Comparison of ENCODE assay signal across 9 cellular contexts in genomic region chr3:150765949-150766720, GRCh38. TPM values are rescaled to one million over a fixed set of nuclear protein-coding genes. Genes with fewer than 3 reads are reported as not detected.
A peak's percentile ranks its signal among the peaks of the same experiment; 100 is the strongest.
DNase-seq lines count a peak whose midpoint lies in the region; ATAC-seq and TF ChIP-seq lines count a peak whose summit lies in the region.
"Had no signal": no experiment of that assay in that cellular context is flagged by ENCODE, and none has a peak within 500 bp of the region (broad histone marks: within the 10 kb centered on the region; RNA-seq: fewer than 3 reads in every experiment).

No MANE protein-coding gene starts in this region.

- peaks cover 22% of the 10 kb centered on the region for H3K4me1 Mint-ChIP-seq in CD4-positive, alpha-beta T cell (ENCODE audit: low read depth)
- peaks cover 24% of the 10 kb centered on the region for H3K4me1 Mint-ChIP-seq in endodermal cell

- POLR2A ChIA-PET in CD4-positive, alpha-beta T cell (lab: Charles Lee): interaction anchor here (1.3 kb wide), 1 partner anchor 62 kb away, joined by 3 read pairs; the partner anchor contains the start of gene ERICH6

- no peaks in the 10 kb centered on the region for H3K27me3 Mint-ChIP-seq in CD4-positive, alpha-beta T cell
- peaks cover 10% of the 10 kb centered on the region for H3K27me3 Mint-ChIP-seq in endodermal cell (ENCODE audit: insufficient read depth)

- H3K9me3 ChIP-seq in CD4-positive, alpha-beta T cell (ENCODE audit: control insufficient read depth, low read length): no peaks in the 10 kb centered on the region
- no peaks in the 10 kb centered on the region for H3K9me3 ChIP-seq in endodermal cell (ENCODE audit: control insufficient read depth, low read length)

- intact Hi-C loops in CD4-positive, alpha-beta T cell (cut with DNase I, micrococcal nuclease): loop anchor here in 1 of 2 experiments (2.0 to 10.0 kb wide), 4 partner anchors 353 to 1641 kb away; partner anchors contain the start of genes HPS3, PFN2 and RNF13
- intact Hi-C loops in lower leg skin (cut with DNase I; ENCODE audit: low total_unique reads): no loop called here

- no peaks in the 10 kb centered on the region for H3K27me3 ChIP-seq in CD4-positive, alpha-beta T cell (ENCODE audit: control insufficient read depth, insufficient read depth, low read length)
- peaks cover 4% of the 10 kb centered on the region for H3K27me3 ChIP-seq in endodermal cell (ENCODE audit: control insufficient read depth, insufficient read depth, low read length, poor library complexity, severe bottlenecking)

- no peaks in the 10 kb centered on the region for H3K36me3 ChIP-seq in endodermal cell (ENCODE audit: control insufficient read depth, insufficient read depth, low read length)

- no peak for ATAC-seq in CD4-positive, alpha-beta T cell (ENCODE audit: poor library complexity)
- ATAC-seq in GM19328 (IDR thresholded peaks at IDR 0.05; ENCODE audit: unreplicated experiment): peak; percentile 19

- CTCF ChIA-PET in CD4-positive, alpha-beta T cell (lab: Charles Lee): interaction anchor here (1.2 to 4.6 kb wide), 2 partner anchors 14 to 22 kb away, joined by 3 to 22 read pairs; no protein-coding TSS in a partner anchor

- peak overlapping the region; percentile 51 for H3K4me3 Mint-ChIP-seq in CD4-positive, alpha-beta T cell
- H3K4me3 Mint-ChIP-seq in endodermal cell: no peak overlapping the region

- peaks cover 24% of the 10 kb centered on the region for H3K36me3 Mint-ChIP-seq in CD4-positive, alpha-beta T cell (ENCODE audit: low read depth)
- H3K36me3 Mint-ChIP-seq in endodermal cell (ENCODE audit: low read depth): no peaks in the 10 kb centered on the region

- no peaks in the 10 kb centered on the region for H3K9me3 Mint-ChIP-seq in CD4-positive, alpha-beta T cell
- H3K9me3 Mint-ChIP-seq in endodermal cell: no peaks in the 10 kb centered on the region

- 78% methylated on average over 8 of the region's 8 CpGs; no CpG with 5 or more reads in 1 of the 2 experiments for WGBS in endodermal cell (ENCODE audit: insufficient coverage in 1 of 2, insufficient read length in 1 of 2), 2 experiments
- 90 to 92% methylated on average over 8 of the region's 8 CpGs for WGBS in lower leg skin, 2 donors

- H3K4me3 ChIP-seq in endodermal cell (ENCODE audit: low read length) (no peak overlapping the region), lower leg skin (ENCODE audit: low read depth, poor library complexity, severe bottlenecking) (no peak overlapping the region)

- no peaks in the 10 kb centered on the region for H3K4me1 ChIP-seq in endodermal cell (ENCODE audit: control insufficient read depth, insufficient read depth, low read length)

- H3K9ac ChIP-seq in endodermal cell (ENCODE audit: extremely low read depth, low read length, poor library complexity, severe bottlenecking): no peak overlapping the region

- H3K27ac Mint-ChIP-seq in CD4-positive, alpha-beta T cell: peak overlapping the region; percentile 72
- peak overlapping the region; percentile 33 for H3K27ac Mint-ChIP-seq in endodermal cell

- no peak overlapping the region for H3K27ac ChIP-seq in CD4-positive, alpha-beta T cell (ENCODE audit: low read depth, low read length)
- H3K27ac ChIP-seq in endodermal cell (ENCODE audit: low read depth, low read length): no peak overlapping the region

- TF ChIP-seq POLR2A in lower leg skin (IDR thresholded peaks at IDR 0.05): no peak

- no peak for TF ChIP-seq CTCF in CD4-positive, alpha-beta T cell (IDR thresholded peaks at IDR 0.05)
- TF ChIP-seq CTCF in endodermal cell (conservative IDR thresholded peaks at IDR 0.05) (no peak), GM10266 (IDR thresholded peaks at IDR 0.05; ENCODE audit: control insufficient read depth, insufficient read depth, low read depth, missing control alignments) (no peak), lower leg skin (IDR thresholded peaks at IDR 0.05) (no peak)

- DNase-seq in CD4-positive, alpha-beta T cell: no peak
- DNase-seq in HS-5 (ENCODE audit: low read depth): peak; percentile 68
- peak; percentile 59 for DNase-seq in endodermal cell
- no peak for DNase-seq in COLO668 (lab: John Stamatoyannopoulos, UW; ENCODE audit: unreplicated experiment)
- DNase-seq in GM10266 (ENCODE audit: extremely low spot score): no peak
- DNase-seq in NCI-H345 (lab: John Stamatoyannopoulos, UW): no peak
- DNase-seq in lower leg skin (ENCODE audit: low spot score in 2 of 2): no peak
- DNase-seq: SHP77 treated with DMSO at 0.1 percent for 48 hours had no signal

RNA-seq across cellular contexts. Expression of gene SIAH2, which starts 3.2 kb away (rescaled TPM):
- total RNA-seq in CD4-positive, alpha-beta T cell: 10 to 100 TPM; 73.7 to 76.1 TPM
- total RNA-seq in endodermal cell (10 to 100 TPM; 15.6 to 19.2 TPM), lower leg skin (100 to 1,000 TPM in 2 of 4 donors, 10 to 100 TPM in 2; 78.5 to 117 (median 94.6) TPM)
- 14.4 TPM for polyA plus RNA-seq in endodermal cell (2013, experiment 1 of 2)
- 12.8 TPM for polyA plus RNA-seq in endodermal cell (2013, experiment 2 of 2)

Comparison
In these comparisons a context has a peak if more than half of its experiments do, and no peak if none do; other contexts are left out.
1. DNase-seq: peak in HS-5 (single experiment) and endodermal cell (single experiment); none in CD4-positive, alpha-beta T cell (0 of 10), COLO668 (single experiment), GM10266 (single experiment), NCI-H345 (single experiment) and lower leg skin (0 of 2).